ENCODE assay signal across 12 cellular contexts in genomic region chr13:31207630-31208549, GRCh38. TPM values are rescaled to one million over a fixed set of nuclear protein-coding genes. Genes with fewer than 3 reads are reported as not detected.
DNase-seq lines count a peak whose midpoint lies in the region; ATAC-seq and TF ChIP-seq lines count a peak whose summit lies in the region.
"Had no signal": no experiment of that assay in that cellular context is flagged by ENCODE, and none has a peak within 500 bp of the region (broad histone marks: within the 10 kb centered on the region; RNA-seq: fewer than 3 reads in every experiment).

No MANE protein-coding gene starts in this region.

- H3K4me1 Mint-ChIP-seq in activated naive CD8-positive, alpha-beta T cell (ENCODE audit: low read depth) = peaks cover 21% of the 10 kb centered on the region
- peaks cover 21% of the 10 kb centered on the region for H3K4me1 Mint-ChIP-seq in activated naive CD8-positive, alpha-beta T cell treated with anti-CD3 and anti-CD28 coated beads for 36 hours
- peaks cover 14 to 30% of the 10 kb centered on the region in 2 donors for H3K4me1 Mint-ChIP-seq in effector memory CD8-positive, alpha-beta T cell (ENCODE audit: low read depth in 2 of 2)
- H3K4me1 Mint-ChIP-seq: activated B cell treated with CpG ODN at 0.5 μM for 24 hours, B cell had no signal

- no peak for TF ChIP-seq CTCF in body of pancreas (IDR thresholded peaks at IDR 0.05)
- TF ChIP-seq CTCF in upper lobe of left lung (IDR thresholded peaks at IDR 0.05) = no peak

- peak overlapping the region; percentile 1 for H3K4me3 Mint-ChIP-seq in activated naive CD8-positive, alpha-beta T cell
- H3K4me3 Mint-ChIP-seq in activated naive CD8-positive, alpha-beta T cell treated with anti-CD3 and anti-CD28 coated beads for 36 hours = no peak overlapping the region
- H3K4me3 Mint-ChIP-seq in effector memory CD8-positive, alpha-beta T cell = no peak overlapping the region
- H3K4me3 Mint-ChIP-seq: activated B cell treated with CpG ODN at 0.5 μM for 24 hours, B cell, neural crest cell had no signal

- no peak for DNase-seq in activated naive CD8-positive, alpha-beta T cell treated with anti-CD3 and anti-CD28 coated beads for 36 hours
- peak in 1 of 4 donors; percentile 27 for DNase-seq in body of pancreas
- peak; percentile 14 for DNase-seq in kidney glomerular epithelial cell (lab: John Stamatoyannopoulos, UW)
- DNase-seq in upper lobe of left lung = peak in 1 of 2 donors; percentile 36
- DNase-seq in NCI-H128 (lab: John Stamatoyannopoulos, UW; ENCODE audit: unreplicated experiment) = no peak
- DNase-seq in effector memory CD8-positive, alpha-beta T cell = no peak
- DNase-seq: activated B cell treated with CpG ODN at 0.5 μM for 24 hours, GOT3 had no signal

- H3K36me3 Mint-ChIP-seq in activated naive CD8-positive, alpha-beta T cell = peaks cover 3% of the 10 kb centered on the region
- H3K36me3 Mint-ChIP-seq in activated naive CD8-positive, alpha-beta T cell treated with anti-CD3 and anti-CD28 coated beads for 36 hours = no peaks in the 10 kb centered on the region
- peaks cover 6% of the 10 kb centered on the region for H3K36me3 Mint-ChIP-seq in effector memory CD8-positive, alpha-beta T cell (ENCODE audit: insufficient read depth)

- ATAC-seq in body of pancreas (peak; percentile 45), upper lobe of left lung (ENCODE audit: low FRiP score in 2 of 2) (peak; percentile 33 to 56), HG03025 (IDR thresholded peaks at IDR 0.05; ENCODE audit: low FRiP score, unreplicated experiment) (no peak)
- ATAC-seq in effector memory CD8-positive, alpha-beta T cell (replicated peaks) = no peak

- no peaks in the 10 kb centered on the region for H3K27me3 Mint-ChIP-seq in activated naive CD8-positive, alpha-beta T cell
- no peaks in the 10 kb centered on the region for H3K27me3 Mint-ChIP-seq in activated naive CD8-positive, alpha-beta T cell treated with anti-CD3 and anti-CD28 coated beads for 36 hours
- H3K27me3 Mint-ChIP-seq in effector memory CD8-positive, alpha-beta T cell = no peaks in the 10 kb centered on the region
- H3K27me3 Mint-ChIP-seq: activated B cell treated with CpG ODN at 0.5 μM for 24 hours, B cell had no signal

- no peak overlapping the region for H3K4me3 ChIP-seq in body of pancreas
- H3K4me3 ChIP-seq in upper lobe of left lung = no peak overlapping the region

- H3K4me1 ChIP-seq in body of pancreas (peaks cover 13% of the 10 kb centered on the region), upper lobe of left lung (peaks cover 22 to 23% (median 22%) of the 10 kb centered on the region in 4 donors)

- no peak for TF ChIP-seq POLR2A in body of pancreas (IDR thresholded peaks at IDR 0.05)
- TF ChIP-seq POLR2A in upper lobe of left lung (IDR thresholded peaks at IDR 0.05) = no peak

- WGBS in body of pancreas, 2 donors = 72 to 74% methylated on average over 15 of the region's 15 CpGs
- WGBS in upper lobe of left lung, 2 donors = 59 to 75% methylated on average over 15 of the region's 15 CpGs

- intact Hi-C loops in body of pancreas (cut with DNase I) = no loop called here

- no peaks in the 10 kb centered on the region for H3K36me3 ChIP-seq in body of pancreas (replicated peaks in 1 of 2; ENCODE audit: insufficient read depth in 1 of 2, low read depth in 2 of 2)
- H3K36me3 ChIP-seq in upper lobe of left lung = no peaks in the 10 kb centered on the region

- H3K9me3 Mint-ChIP-seq in activated naive CD8-positive, alpha-beta T cell (ENCODE audit: low read depth) = no peaks in the 10 kb centered on the region
- H3K9me3 Mint-ChIP-seq in activated naive CD8-positive, alpha-beta T cell treated with anti-CD3 and anti-CD28 coated beads for 36 hours = no peaks in the 10 kb centered on the region
- H3K9me3 Mint-ChIP-seq in effector memory CD8-positive, alpha-beta T cell = no peaks in the 10 kb centered on the region
- H3K9me3 Mint-ChIP-seq: activated B cell treated with CpG ODN at 0.5 μM for 24 hours, neural crest cell had no signal

- no peak for TF ChIP-seq EP300 in upper lobe of left lung (IDR thresholded peaks at IDR 0.05)

- no peaks in the 10 kb centered on the region for H3K9me3 ChIP-seq in body of pancreas
- H3K9me3 ChIP-seq in upper lobe of left lung = no peaks in the 10 kb centered on the region

- H3K27me3 ChIP-seq in body of pancreas (no peaks in the 10 kb centered on the region), upper lobe of left lung (no peaks in the 10 kb centered on the region)

- H3K27ac Mint-ChIP-seq in activated naive CD8-positive, alpha-beta T cell = peak overlapping the region; percentile 16
- H3K27ac Mint-ChIP-seq in activated naive CD8-positive, alpha-beta T cell treated with anti-CD3 and anti-CD28 coated beads for 36 hours = no peak overlapping the region
- no peak overlapping the region for H3K27ac Mint-ChIP-seq in effector memory CD8-positive, alpha-beta T cell
- H3K27ac Mint-ChIP-seq: activated B cell treated with CpG ODN at 0.5 μM for 24 hours, B cell had no signal

- H3K27ac ChIP-seq in body of pancreas = no peak overlapping the region
- H3K27ac ChIP-seq in upper lobe of left lung = no peak overlapping the region

RNA-seq across cellular contexts. Expression of gene B3GLCT, which starts 8.1 kb away (rescaled TPM):
- total RNA-seq in activated naive CD8-positive, alpha-beta T cell treated with anti-CD3 and anti-CD28 coated beads for 36 hours = 1 to 10 TPM; 3.3 to 3.7 TPM
- total RNA-seq in body of pancreas (1 to 10 TPM; 2.0 to 5.2 TPM), upper lobe of left lung (1 to 10 TPM; 1.0 to 8.2 (median 5.2) TPM)

RNA-seq across cellular contexts. Expression of gene HSPH1, which starts 46.2 kb away (rescaled TPM):
- total RNA-seq in activated naive CD8-positive, alpha-beta T cell treated with anti-CD3 and anti-CD28 coated beads for 36 hours = 100 to 1,000 TPM; 267 TPM
- total RNA-seq in body of pancreas = 10 to 100 TPM; 20.5 to 28.0 TPM
- 10 to 100 TPM; 32.5 to 93.1 (median 53.2) TPM for total RNA-seq in upper lobe of left lung

Comparison
In these comparisons a context has a peak if more than half of its experiments do, and no peak if none do; other contexts are left out.
1. ATAC-seq: peak in body of pancreas (single experiment) and upper lobe of left lung (2 of 2); none in HG03025 (single experiment) and effector memory CD8-positive, alpha-beta T cell (single experiment).